Comparison of ENCODE assay signal across 9 cellular contexts in the genomic region with DNA sequence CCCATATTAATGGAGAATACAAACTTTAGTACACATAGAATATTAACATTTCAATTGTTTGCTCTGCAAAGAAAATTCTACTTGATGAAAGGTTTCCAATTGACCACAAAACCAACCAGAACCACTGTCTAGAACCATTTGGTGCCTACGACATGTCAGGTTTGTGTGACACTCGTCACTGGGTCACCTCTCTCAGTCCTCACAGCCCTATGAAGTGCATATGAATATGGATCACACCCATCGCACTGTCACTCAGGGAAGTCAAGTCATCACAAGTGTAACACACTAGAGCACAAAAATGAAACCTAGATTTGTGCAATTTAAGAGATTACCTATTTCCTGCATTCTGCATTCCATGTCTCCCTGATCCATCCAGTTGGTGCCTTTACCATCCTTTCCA. TPM values are rescaled to one million over a fixed set of nuclear protein-coding genes. Genes with fewer than 3 reads are reported as not detected.
DNase-seq lines count a peak whose midpoint lies in the region; ATAC-seq and TF ChIP-seq lines count a peak whose summit lies in the region.
"Had no signal": no experiment of that assay in that cellular context is flagged by ENCODE, and none has a peak within 500 bp of the region (broad histone marks: within the 10 kb centered on the region; RNA-seq: fewer than 3 reads in every experiment).

No MANE protein-coding gene starts in this region.

- H3K27me3 ChIP-seq in CD4-positive, alpha-beta T cell (ENCODE audit: control insufficient read depth, insufficient read depth, low read length): no peaks in the 10 kb centered on the region
- no peaks in the 10 kb centered on the region for H3K27me3 ChIP-seq in naive thymus-derived CD4-positive, alpha-beta T cell (ENCODE audit: control insufficient read depth in 2 of 2, insufficient read depth in 2 of 2, low read length in 2 of 2)
- H3K27me3 ChIP-seq in hepatocyte: no peaks in the 10 kb centered on the region

- H3K36me3 Mint-ChIP-seq in CD4-positive, alpha-beta T cell (ENCODE audit: low read depth): peaks cover 40% of the 10 kb centered on the region
- H3K36me3 Mint-ChIP-seq in activated T-helper 1 cell treated with anti-CD3 and anti-CD28 coated beads, Interleukin-12 subunit alpha, Interleukin-12 subunit beta, Interleukin-2, Interleukin-4 antibody, amounts not matched to agents 30 ng/mL and 10 ng/mL and 1 ng/mL, durations not matched to agents 14 hours and 24 hours and 36 hours (ENCODE audit: low read depth): peaks cover 27% of the 10 kb centered on the region
- H3K36me3 Mint-ChIP-seq in naive thymus-derived CD4-positive, alpha-beta T cell: peaks cover 10 to 34% (median 14%) of the 10 kb centered on the region in 5 donors

- no peak for ATAC-seq in CD4-positive, alpha-beta T cell (ENCODE audit: poor library complexity)
- peak; percentile 7 for ATAC-seq in GM18520 (IDR thresholded peaks at IDR 0.05; ENCODE audit: unreplicated experiment)
- ATAC-seq in naive thymus-derived CD4-positive, alpha-beta T cell: no peak
- no peak for ATAC-seq in HG03439 (IDR thresholded peaks at IDR 0.05; ENCODE audit: unreplicated experiment)

- TF ChIP-seq CTCF in CD4-positive, alpha-beta T cell (IDR thresholded peaks at IDR 0.05): no peak
- TF ChIP-seq CTCF in hepatocyte (IDR thresholded peaks at IDR 0.05; ENCODE audit: poor library complexity): no peak

- peaks cover 49% of the 10 kb centered on the region for H3K79me2 ChIP-seq in hepatocyte

- H4K20me1 ChIP-seq in hepatocyte (ENCODE audit: insufficient read depth, poor library complexity, severe bottlenecking): no peaks in the 10 kb centered on the region

- POLR2A ChIA-PET in CD4-positive, alpha-beta T cell (lab: Charles Lee): interaction anchor here (0.7 to 1.7 kb wide), 7 partner anchors 11 to 463 kb away, joined by 3 to 24 read pairs (median 4); a partner anchor contains a TSS
- POLR2A ChIA-PET in naive thymus-derived CD4-positive, alpha-beta T cell (lab: Charles Lee): no interaction called here

- peaks cover 0 to 7% (median 0%) of the 10 kb centered on the region in 3 experiments for H3K36me3 ChIP-seq in naive thymus-derived CD4-positive, alpha-beta T cell (ENCODE audit: control insufficient read depth in 2 of 3, insufficient read depth in 3 of 3, low read length in 3 of 3)
- H3K36me3 ChIP-seq in hepatocyte (replicated peaks; ENCODE audit: insufficient read depth, low read depth): no peaks in the 10 kb centered on the region

- H3K27ac Mint-ChIP-seq in CD4-positive, alpha-beta T cell: peak overlapping the region; percentile 76
- H3K27ac Mint-ChIP-seq in activated T-helper 1 cell treated with anti-CD3 and anti-CD28 coated beads, Interleukin-12 subunit alpha, Interleukin-12 subunit beta, Interleukin-2, Interleukin-4 antibody, amounts not matched to agents 30 ng/mL and 10 ng/mL and 1 ng/mL, durations not matched to agents 14 hours and 24 hours and 36 hours: peak overlapping the region; percentile 93
- H3K27ac Mint-ChIP-seq in naive thymus-derived CD4-positive, alpha-beta T cell: peak overlapping the region; percentile 11 to 98 (median 78)

- no peak overlapping the region for H3K4me2 ChIP-seq in hepatocyte

- peaks cover 34 to 38% of the 10 kb centered on the region in 2 donors for H3K4me1 ChIP-seq in naive thymus-derived CD4-positive, alpha-beta T cell (ENCODE audit: control insufficient read depth in 2 of 2, insufficient read depth in 2 of 2, low read length in 2 of 2)
- H3K4me1 ChIP-seq in hepatocyte (ENCODE audit: insufficient read depth): peaks cover 31% of the 10 kb centered on the region

- no peaks in the 10 kb centered on the region for H3K9me2 ChIP-seq in hepatocyte (replicated peaks; ENCODE audit: insufficient read depth)

- H3K27ac ChIP-seq in CD4-positive, alpha-beta T cell (ENCODE audit: low read depth, low read length): no peak overlapping the region
- no peak overlapping the region for H3K27ac ChIP-seq in naive thymus-derived CD4-positive, alpha-beta T cell (ENCODE audit: low read depth, low read length)
- no peak overlapping the region for H3K27ac ChIP-seq in hepatocyte

- no peak overlapping the region for H2AFZ ChIP-seq in hepatocyte

- H3K4me1 Mint-ChIP-seq in CD4-positive, alpha-beta T cell (ENCODE audit: low read depth): peaks cover 76% of the 10 kb centered on the region
- H3K4me1 Mint-ChIP-seq in activated T-helper 1 cell treated with anti-CD3 and anti-CD28 coated beads, Interleukin-12 subunit alpha, Interleukin-12 subunit beta, Interleukin-2, Interleukin-4 antibody, amounts not matched to agents 30 ng/mL and 10 ng/mL and 1 ng/mL, durations not matched to agents 14 hours and 24 hours and 36 hours (ENCODE audit: low read depth): peaks cover 89% of the 10 kb centered on the region
- peaks cover 40 to 78% (median 71%) of the 10 kb centered on the region in 7 donors for H3K4me1 Mint-ChIP-seq in naive thymus-derived CD4-positive, alpha-beta T cell

- CTCF ChIA-PET in CD4-positive, alpha-beta T cell (lab: Charles Lee): no interaction called here
- CTCF ChIA-PET in naive thymus-derived CD4-positive, alpha-beta T cell (lab: Charles Lee): no interaction called here

- peak overlapping the region; percentile 1 for H3K4me3 ChIP-seq in naive thymus-derived CD4-positive, alpha-beta T cell (ENCODE audit: low read length)
- no peak overlapping the region for H3K4me3 ChIP-seq in hepatocyte

- DNase-seq in CD4-positive, alpha-beta T cell: no peak
- no peak for DNase-seq in activated T-helper 1 cell treated with anti-CD3 and anti-CD28 coated beads, Interleukin-12 subunit alpha, Interleukin-12 subunit beta, Interleukin-2, Interleukin-4 antibody, amounts not matched to agents 30 ng/mL and 10 ng/mL and 1 ng/mL, durations not matched to agents 14 hours and 24 hours and 36 hours (ENCODE audit: low spot score)
- DNase-seq in naive thymus-derived CD4-positive, alpha-beta T cell: no peak
- no peak for DNase-seq in COR-L47 (lab: John Stamatoyannopoulos, UW)
- no peak for DNase-seq in hepatocyte (ENCODE audit: low spot score)
- no peak for DNase-seq in DMS 273 (lab: John Stamatoyannopoulos, UW; ENCODE audit: unreplicated experiment)
- DNase-seq: SW 1271 had no signal

- peak overlapping the region; percentile 64 for H3K4me3 Mint-ChIP-seq in CD4-positive, alpha-beta T cell
- peak overlapping the region; percentile 74 for H3K4me3 Mint-ChIP-seq in activated T-helper 1 cell treated with anti-CD3 and anti-CD28 coated beads, Interleukin-12 subunit alpha, Interleukin-12 subunit beta, Interleukin-2, Interleukin-4 antibody, amounts not matched to agents 30 ng/mL and 10 ng/mL and 1 ng/mL, durations not matched to agents 14 hours and 24 hours and 36 hours
- H3K4me3 Mint-ChIP-seq in naive thymus-derived CD4-positive, alpha-beta T cell: peak overlapping the region in 9 of 10 donors; percentile 11 to 84 (median 63)

- intact Hi-C loops in CD4-positive, alpha-beta T cell (cut with DNase I, micrococcal nuclease): loop anchor here in 1 of 2 experiments (5.0 kb wide), 1 partner anchor 42 kb away; a partner anchor contains a TSS
- intact Hi-C loops in activated T-helper 1 cell treated with anti-CD3 and anti-CD28 coated beads, Interleukin-12 subunit alpha, Interleukin-12 subunit beta, Interleukin-2, Interleukin-4 antibody, amounts not matched to agents 30 ng/mL and 10 ng/mL and 1 ng/mL, durations not matched to agents 14 hours and 24 hours and 36 hours (cut with micrococcal nuclease): loop anchor here (10.0 kb wide), 1 partner anchor 724 kb away; no protein-coding TSS in a partner anchor
- intact Hi-C loops in naive thymus-derived CD4-positive, alpha-beta T cell (cut with micrococcal nuclease): no loop called here

- H3K9me3 ChIP-seq in CD4-positive, alpha-beta T cell (ENCODE audit: control insufficient read depth, low read length): no peaks in the 10 kb centered on the region
- H3K9me3 ChIP-seq in naive thymus-derived CD4-positive, alpha-beta T cell (ENCODE audit: control insufficient read depth in 2 of 3, low read length in 3 of 3): no peaks in the 10 kb centered on the region
- no peaks in the 10 kb centered on the region for H3K9me3 ChIP-seq in hepatocyte (ENCODE audit: low read depth)

- WGBS in hepatocyte (ENCODE audit: low lambda C conversion rate, missing lambda C conversion rate): 98% methylated on average over 3 of the region's 3 CpGs

- no peaks in the 10 kb centered on the region for H3K9me3 Mint-ChIP-seq in CD4-positive, alpha-beta T cell
- H3K9me3 Mint-ChIP-seq in activated T-helper 1 cell treated with anti-CD3 and anti-CD28 coated beads, Interleukin-12 subunit alpha, Interleukin-12 subunit beta, Interleukin-2, Interleukin-4 antibody, amounts not matched to agents 30 ng/mL and 10 ng/mL and 1 ng/mL, durations not matched to agents 14 hours and 24 hours and 36 hours: no peaks in the 10 kb centered on the region
- H3K9me3 Mint-ChIP-seq in naive thymus-derived CD4-positive, alpha-beta T cell: no peaks in the 10 kb centered on the region

- H3K27me3 Mint-ChIP-seq in CD4-positive, alpha-beta T cell: no peaks in the 10 kb centered on the region
- no peaks in the 10 kb centered on the region for H3K27me3 Mint-ChIP-seq in activated T-helper 1 cell treated with anti-CD3 and anti-CD28 coated beads, Interleukin-12 subunit alpha, Interleukin-12 subunit beta, Interleukin-2, Interleukin-4 antibody, amounts not matched to agents 30 ng/mL and 10 ng/mL and 1 ng/mL, durations not matched to agents 14 hours and 24 hours and 36 hours (ENCODE audit: insufficient read depth)
- H3K27me3 Mint-ChIP-seq in naive thymus-derived CD4-positive, alpha-beta T cell: no peaks in the 10 kb centered on the region

RNA-seq across cellular contexts. Expression of a gene that starts 43.7 kb away (rescaled TPM):
- total RNA-seq in CD4-positive, alpha-beta T cell: 10 to 100 TPM; 49.4 to 53.8 TPM
- 76.7 and 77.1 TPM in 2 replicates for total RNA-seq in activated T-helper 1 cell treated with anti-CD3 and anti-CD28 coated beads, Interleukin-12 subunit alpha, Interleukin-12 subunit beta, Interleukin-2, Interleukin-4 antibody, amounts not matched to agents 30 ng/mL and 10 ng/mL and 1 ng/mL, durations not matched to agents 14 hours and 24 hours and 36 hours
- 10 to 100 TPM; 55.8 to 82.2 (median 76.2) TPM for total RNA-seq in naive thymus-derived CD4-positive, alpha-beta T cell
- 10 to 100 TPM; 60.5 to 92.2 TPM for polyA plus RNA-seq in naive thymus-derived CD4-positive, alpha-beta T cell
- 36.7 and 40.3 TPM in 2 replicates for total RNA-seq in hepatocyte
- 30.5 and 32.0 TPM in 2 replicates for polyA plus RNA-seq in hepatocyte
